12 cellular contexts compared by ENCODE assay signal in genomic region chr13:100547805-100548204, GRCh38. TPM values are rescaled to one million over a fixed set of nuclear protein-coding genes. Genes with fewer than 3 reads are reported as not detected.
DNase-seq lines count a peak whose midpoint lies in the region; FAIRE-seq and TF ChIP-seq lines count a peak whose summit lies in the region.
"Had no signal": no experiment of that assay in that cellular context is flagged by ENCODE, and none has a peak within 500 bp of the region (broad histone marks: within the 10 kb centered on the region; RNA-seq: fewer than 3 reads in every experiment).

No MANE protein-coding gene starts in this region.

- peak overlapping the region in 1 of 2 donors; percentile 55 for H3K9ac ChIP-seq in liver (ENCODE audit: low read depth in 1 of 2, low read length in 2 of 2)

- no peaks in the 10 kb centered on the region for H3K36me3 ChIP-seq in liver (ENCODE audit: control insufficient read depth in 4 of 4, insufficient read depth in 3 of 4, low read depth in 1 of 4, low read length in 3 of 4)
- no peaks in the 10 kb centered on the region for H3K36me3 ChIP-seq in tibial artery

- H3K4me1 ChIP-seq in liver (ENCODE audit: control insufficient read depth in 4 of 4, insufficient read depth in 4 of 4, low read length in 3 of 4) (peaks cover 1 to 38% (median 28%) of the 10 kb centered on the region in 4 donors), tibial artery (peaks cover 0 to 14% (median 10%) of the 10 kb centered on the region in 4 donors)

- peak; percentile 76 for DNase-seq in NCI-H2171 treated with DMSO at 0.1 percent for 48 hours (lab: John Stamatoyannopoulos, UW)
- peak; percentile 90 for DNase-seq in cerebellar cortex (ENCODE audit: low spot score)
- peak in 1 of 2 donors; percentile 68 for DNase-seq in tibial artery
- DNase-seq in NCI-H2227 (lab: John Stamatoyannopoulos, UW; ENCODE audit: unreplicated experiment): no peak
- DNase-seq in HCEC 1CT: no peak
- no peak for DNase-seq in urothelium cell line (ENCODE audit: low spot score)
- DNase-seq: Calu3, NCI-H226 had no signal

- peak in 1 of 2 donors; percentile 46 for TF ChIP-seq RAD21 in liver (IDR thresholded peaks at IDR 0.05)

- H3K27ac ChIP-seq in liver (ENCODE audit: low read depth in 1 of 2, low read length in 2 of 2) (peak overlapping the region; percentile 44 to 73), tibial artery (peak overlapping the region; percentile 61 to 63)

- WGBS in liver: 27% methylated on average over 9 of the region's 9 CpGs

- TF ChIP-seq CTCF in liver (IDR thresholded peaks at IDR 0.05; ENCODE audit: low read depth, low read length, missing input control) (no peak), tibial artery (IDR thresholded peaks at IDR 0.05) (no peak)

- intact Hi-C loops in tibial artery (cut with DNase I; ENCODE audit: low total_unique reads): no loop called here

- H3K27me3 ChIP-seq in liver (ENCODE audit: control insufficient read depth in 4 of 4, insufficient read depth in 4 of 4, low read length in 3 of 4) (no peaks in the 10 kb centered on the region), tibial artery (no peaks in the 10 kb centered on the region)

- no peak for FAIRE-seq in urothelium cell line (lab: Jason Lieb, UNC)
- FAIRE-seq: astrocyte, GM12891, islet of Langerhans had no signal

- no peak overlapping the region for H3K4me3 ChIP-seq in liver (ENCODE audit: low read depth in 1 of 3, low read length in 3 of 3)
- H3K4me3 ChIP-seq in tibial artery: no peak overlapping the region

- H3K9me3 ChIP-seq in liver (ENCODE audit: control insufficient read depth in 4 of 4, low read length in 3 of 4) (no peaks in the 10 kb centered on the region), tibial artery (no peaks in the 10 kb centered on the region)

TF ChIP-seq in liver, 16 proteins besides CTCF, POLR2A, EP300 and RAD21:
- TF ChIP-seq MAX (IDR thresholded peaks at IDR 0.05) (peak; percentile 40), ZBTB33 (IDR thresholded peaks at IDR 0.05) (no peak), HNF4A (conservative IDR thresholded peaks at IDR 0.05) (peak; percentile 13 to 36), SP1 (IDR thresholded peaks at IDR 0.05) (peak; percentile 57), YY1 (IDR thresholded peaks at IDR 0.05) (no peak), REST (IDR thresholded peaks at IDR 0.05) (peak; percentile 45), FOXA1 (IDR thresholded peaks at IDR 0.05) (no peak), FOXA2 (IDR thresholded peaks at IDR 0.05) (peak; percentile 18), JUND (IDR thresholded peaks at IDR 0.05) (peak in 1 of 2 donors; percentile 26), GABPA (IDR thresholded peaks at IDR 0.05 in 1 of 2, conservative IDR thresholded peaks at IDR 0.05 in 1 of 2) (no peak), RXRA (IDR thresholded peaks at IDR 0.05) (peak; percentile 27 to 57)
TF ChIP-seq in liver: peak in this region for 7.

RNA-seq across cellular contexts. Expression of gene GGACT, which starts 40.8 kb away (rescaled TPM):
- 1 to 10 TPM; 3.3 to 4.9 TPM for total RNA-seq in liver
- polyA plus RNA-seq in liver: 1 to 10 TPM; 2.5 to 6.3 TPM

Comparison
In these comparisons a context has a peak if more than half of its experiments do, and no peak if none do; other contexts are left out.
1. DNase-seq: peak in NCI-H2171 treated with DMSO at 0.1 percent for 48 hours (single experiment) and cerebellar cortex (single experiment); none in NCI-H2227 (single experiment), HCEC 1CT (single experiment) and urothelium cell line (single experiment).